In the genomic region with DNA sequence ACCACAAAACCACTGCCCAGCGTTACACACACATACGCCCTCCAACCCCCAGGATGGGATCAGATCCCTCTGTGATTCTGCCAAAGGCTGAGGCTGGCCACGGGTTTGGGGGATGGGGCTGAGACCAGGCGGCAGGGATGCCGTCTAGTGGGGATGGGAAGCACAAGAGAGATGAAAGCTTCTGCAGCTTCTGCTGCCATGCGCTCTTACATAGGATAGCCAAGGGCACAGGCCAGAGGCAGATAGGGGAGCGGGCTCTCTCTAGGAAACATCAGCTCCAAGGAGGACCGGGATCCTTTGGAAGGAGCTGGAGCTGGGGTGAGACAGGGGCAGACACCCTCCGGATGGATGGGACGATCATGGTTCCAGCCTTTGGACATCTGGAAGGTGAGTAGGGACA, we compare ENCODE assay signal across 20 cellular contexts. TPM values are rescaled to one million over a fixed set of nuclear protein-coding genes. Genes with fewer than 3 reads are reported as not detected.
"Had no signal": no experiment of that assay in that cellular context is flagged by ENCODE, and none has a peak within 500 bp of the region (broad histone marks: within the 10 kb centered on the region; RNA-seq: fewer than 3 reads in every experiment).

No MANE protein-coding gene starts in this region.

- H3K36me3 Mint-ChIP-seq: activated naive CD8-positive, alpha-beta T cell treated with anti-CD3 and anti-CD28 coated beads, Interleukin-2, amount 10 ng/mL, durations not matched to agents 7 days and 5 days had no signal

- ATAC-seq: activated CD4-positive, CD25-positive, alpha-beta regulatory T cell treated with anti-CD3 and anti-CD28 coated beads, Interleukin-2, amount 50 U/mL, for 24 hours; activated CD8-positive, alpha-beta T cell treated with anti-CD3 and anti-CD28 coated beads for 36 hours had no signal

- DNase-seq: activated CD4-positive, alpha-beta T cell treated with anti-CD3 and anti-CD28 coated beads for 4 hours; activated CD8-positive, alpha-beta memory T cell treated with anti-CD3 and anti-CD28 coated beads, Interleukin-2, amount 50 U/mL, for 4 hours; activated CD8-positive, alpha-beta T cell treated with anti-CD3 and anti-CD28 coated beads for 36 hours; activated naive CD4-positive, alpha-beta T cell treated with anti-CD3 and anti-CD28 coated beads, Interleukin-2, amount 50 U/mL, for 16 hours; activated naive CD8-positive, alpha-beta T cell treated with anti-CD3 and anti-CD28 coated beads, Interleukin-2, amount 10 ng/mL, durations not matched to agents 7 days and 5 days; adrenal gland; anterior cingulate cortex; caudate nucleus; MG63; NCI-H1105; NCI-H1436; NCI-H1694 treated with DMSO at 0.1 percent for 48 hours; NCI-H2029 treated with DMSO at 0.1 percent for 48 hours; NCI-H345; NCI-H510A; NCI-H526 treated with DMSO at 0.1 percent for 48 hours; NCI-H82; SHP77 treated with DMSO at 0.1 percent for 48 hours had no signal

- H3K9me3 Mint-ChIP-seq: activated CD8-positive, alpha-beta T cell treated with anti-CD3 and anti-CD28 coated beads for 36 hours; activated naive CD8-positive, alpha-beta T cell treated with anti-CD3 and anti-CD28 coated beads, Interleukin-2, amount 10 ng/mL, durations not matched to agents 7 days and 5 days; T-helper 1 cell treated with Interleukin-12 subunit alpha and Interleukin-12 subunit beta and Interleukin-4 antibody, amounts not matched to agents 30 μg/mL and 1 μg/mL, for 36 hours had no signal

- H3K27me3 ChIP-seq: adrenal gland, MG63 had no signal

- H3K4me3 Mint-ChIP-seq: activated CD8-positive, alpha-beta T cell treated with anti-CD3 and anti-CD28 coated beads for 36 hours; activated naive CD8-positive, alpha-beta T cell treated with anti-CD3 and anti-CD28 coated beads, Interleukin-2, amount 10 ng/mL, durations not matched to agents 7 days and 5 days; T-helper 1 cell treated with Interleukin-12 subunit alpha and Interleukin-12 subunit beta and Interleukin-4 antibody, amounts not matched to agents 30 μg/mL and 1 μg/mL, for 36 hours had no signal

- H3K27ac ChIP-seq: adrenal gland had no signal

- H3K9me3 ChIP-seq: adrenal gland, MG63 had no signal

- H3K36me3 ChIP-seq: adrenal gland, MG63 had no signal

- H3K4me3 ChIP-seq: adrenal gland, MG63 had no signal

- H3K27ac Mint-ChIP-seq: activated CD8-positive, alpha-beta T cell treated with anti-CD3 and anti-CD28 coated beads for 36 hours; activated naive CD8-positive, alpha-beta T cell treated with anti-CD3 and anti-CD28 coated beads, Interleukin-2, amount 10 ng/mL, durations not matched to agents 7 days and 5 days; T-helper 1 cell treated with Interleukin-12 subunit alpha and Interleukin-12 subunit beta and Interleukin-4 antibody, amounts not matched to agents 30 μg/mL and 1 μg/mL, for 36 hours had no signal

- H3K27me3 Mint-ChIP-seq: activated naive CD8-positive, alpha-beta T cell treated with anti-CD3 and anti-CD28 coated beads, Interleukin-2, amount 10 ng/mL, durations not matched to agents 7 days and 5 days had no signal

- H3K4me1 Mint-ChIP-seq: activated naive CD8-positive, alpha-beta T cell treated with anti-CD3 and anti-CD28 coated beads, Interleukin-2, amount 10 ng/mL, durations not matched to agents 7 days and 5 days had no signal

RNA-seq across cellular contexts. Expression of a gene that starts 18.7 kb away (rescaled TPM):
- total RNA-seq: activated CD8-positive, alpha-beta T cell treated with anti-CD3 and anti-CD28 coated beads for 36 hours had no signal
